24 cellular contexts compared by ENCODE assay signal in genomic region chr1:234681065-234681464, GRCh38.
DNase-seq lines count a peak whose midpoint lies in the region; ATAC-seq, FAIRE-seq and TF ChIP-seq lines count a peak whose summit lies in the region.
"Had no signal": no experiment of that assay in that cellular context is flagged by ENCODE, and none has a peak within 500 bp of the region (broad histone marks: within the 10 kb centered on the region; RNA-seq: fewer than 3 reads in every experiment).

No MANE protein-coding gene starts in this region.

- H3K4me2 ChIP-seq in Loucy (ENCODE audit: low read depth, low read length, poor library complexity, severe bottlenecking) = no peak overlapping the region
- no peak overlapping the region for H3K4me2 ChIP-seq in K562 (ENCODE audit: insufficient read depth, low read length)
- H3K4me2 ChIP-seq: BLaER1 had no signal

- DNase-seq in activated CD8-positive, alpha-beta T cell treated with anti-CD3 and anti-CD28 coated beads for 36 hours = no peak
- no peak for DNase-seq in activated CD8-positive, alpha-beta T cell treated with anti-CD3 and anti-CD28 coated beads, Interleukin-2, amount 10 ng/mL, durations not matched to agents 7 days and 5 days
- no peak for DNase-seq in K562 (ENCODE audit: extremely low read depth in 1 of 4, low spot score in 3 of 4)
- DNase-seq in prostate gland (ENCODE audit: low spot score) = peak; percentile 0
- DNase-seq in HEK293T (ENCODE audit: extremely low spot score) = no peak
- DNase-seq: Caco-2; CD4-positive, CD25-positive, alpha-beta regulatory T cell; DMS 273 treated with DMSO at 0.1 percent for 48 hours; DMS79; EL; GDM1; GOT3 had no signal

- H3K9me2 ChIP-seq in Loucy (replicated peaks; ENCODE audit: low read depth, low read length) = no peaks in the 10 kb centered on the region

- 0 out of 2 replicates have a peak, but pooled peaks cover under 1% of the 10 kb centered on the region for H3K9me3 ChIP-seq in Loucy (ENCODE audit: insufficient read depth, low read depth, low read length)
- no peaks in the 10 kb centered on the region for H3K9me3 ChIP-seq in K562 (replicated peaks; ENCODE audit: control insufficient read depth, insufficient read depth, low read depth, low read length)
- H3K9me3 ChIP-seq in prostate gland = no peaks in the 10 kb centered on the region
- H3K9me3 ChIP-seq: BLaER1, Caco-2 had no signal

- H3K9me1 ChIP-seq in K562 (ENCODE audit: control insufficient read depth, insufficient read depth, low read length) = no peaks in the 10 kb centered on the region

- 34% methylated on average over 3 of the region's 3 CpGs for WGBS in K562 (ENCODE audit: insufficient coverage, low coverage, missing lambda C conversion rate)
- 91% methylated on average over 3 of the region's 3 CpGs for WGBS in prostate gland

- in situ Hi-C loops in K562 (cut with MboI) = no loop called here

- H2AFZ ChIP-seq in Loucy (ENCODE audit: low read length) = peak overlapping the region; percentile 34; the same call in 1 of the 2 replicates
- H2AFZ ChIP-seq in K562 (ENCODE audit: low read depth, low read length) = peak overlapping the region; percentile 4; the same call in 1 of the 2 replicates

- no peak overlapping the region for H3K4me3 Mint-ChIP-seq in activated CD8-positive, alpha-beta T cell treated with anti-CD3 and anti-CD28 coated beads for 36 hours
- no peak overlapping the region for H3K4me3 Mint-ChIP-seq in activated CD8-positive, alpha-beta T cell treated with anti-CD3 and anti-CD28 coated beads, Interleukin-2, amount 10 ng/mL, durations not matched to agents 7 days and 5 days
- H3K4me3 Mint-ChIP-seq: B cell; CD4-positive, CD25-positive, alpha-beta regulatory T cell; CD8-positive, alpha-beta T cell had no signal

- H3F3A ChIP-seq in Loucy (ENCODE audit: low read depth) = no peaks in the 10 kb centered on the region

- no TSS peak for BruUV-seq in K562 (replicated peaks; lab: Mats Ljungman, UMichigan)

- H3K4me3 ChIP-seq in Loucy (ENCODE audit: low read length, poor library complexity, severe bottlenecking) = no peak overlapping the region
- H3K4me3 ChIP-seq in K562 = no peak overlapping the region
- no peak overlapping the region for H3K4me3 ChIP-seq in prostate gland
- H3K4me3 ChIP-seq: BLaER1, HAP-1 had no signal

- H3K27ac Mint-ChIP-seq in activated CD8-positive, alpha-beta T cell treated with anti-CD3 and anti-CD28 coated beads for 36 hours = no peak overlapping the region
- no peak overlapping the region for H3K27ac Mint-ChIP-seq in activated CD8-positive, alpha-beta T cell treated with anti-CD3 and anti-CD28 coated beads, Interleukin-2, amount 10 ng/mL, durations not matched to agents 7 days and 5 days
- H3K27ac Mint-ChIP-seq: B cell; CD4-positive, CD25-positive, alpha-beta regulatory T cell; CD8-positive, alpha-beta T cell had no signal

- intact Hi-C loops in activated CD8-positive, alpha-beta T cell treated with anti-CD3 and anti-CD28 coated beads for 36 hours (cut with micrococcal nuclease) = no loop called here
- intact Hi-C loops in K562 (cut with micrococcal nuclease) = no loop called here
- intact Hi-C loops in prostate gland (cut with DNase I) = no loop called here

- TF ChIP-seq EP300 in K562 (IDR thresholded peaks at IDR 0.05; ENCODE audit: low read length) = no peak

- H4K20me1 ChIP-seq in Loucy (ENCODE audit: insufficient read depth, low read length, poor library complexity, severe bottlenecking) (no peaks in the 10 kb centered on the region), K562 (replicated peaks; ENCODE audit: control insufficient read depth, insufficient read depth, low read length) (no peaks in the 10 kb centered on the region)
- H4K20me1 ChIP-seq: BLaER1 had no signal

- CTCF ChIA-PET in activated CD8-positive, alpha-beta T cell treated with anti-CD3 and anti-CD28 coated beads for 36 hours (lab: Charles Lee) = no interaction called here
- CTCF ChIA-PET in activated CD8-positive, alpha-beta T cell treated with anti-CD3 and anti-CD28 coated beads, Interleukin-2, amount 10 ng/mL, durations not matched to agents 7 days and 5 days (lab: Charles Lee) = interaction anchor here (0.7 kb wide), 1 partner anchor 10 kb away, joined by 3 read pairs; no protein-coding TSS in a partner anchor
- CTCF ChIA-PET in K562 (lab: Yijun Ruan, JAX; ENCODE audit: low intra/inter-chr PET ratio) = no interaction called here
- CTCF ChIA-PET in HEK293T (lab: Yijun Ruan, JAX) = no interaction called here

- peaks cover 2% of the 10 kb centered on the region for H3K4me1 ChIP-seq in Loucy (ENCODE audit: insufficient read depth, low read length, poor library complexity, severe bottlenecking)
- H3K4me1 ChIP-seq in K562 (replicated peaks in 1 of 2; ENCODE audit: control insufficient read depth in 2 of 2, insufficient read depth in 2 of 2, low read length in 2 of 2) = peaks cover 0 to 3% of the 10 kb centered on the region in 2 experiments; a peak in 3 of 5 replicates
- H3K4me1 ChIP-seq in prostate gland (replicated peaks) = no peaks in the 10 kb centered on the region

- H3K27ac ChIP-seq in K562 (ENCODE audit: extremely low read depth, low read depth, low read length) (no peak overlapping the region), prostate gland (no peak overlapping the region)
- H3K27ac ChIP-seq: 22Rv1, BLaER1, C4-2B had no signal

- TF ChIP-seq POLR2A in K562 (conservative IDR thresholded peaks at IDR 0.05) (no peak), prostate gland (IDR thresholded peaks at IDR 0.05) (no peak)

- H3K27me3 Mint-ChIP-seq in activated CD8-positive, alpha-beta T cell treated with anti-CD3 and anti-CD28 coated beads for 36 hours = no peaks in the 10 kb centered on the region
- peaks cover 2% of the 10 kb centered on the region for H3K27me3 Mint-ChIP-seq in activated CD8-positive, alpha-beta T cell treated with anti-CD3 and anti-CD28 coated beads, Interleukin-2, amount 10 ng/mL, durations not matched to agents 7 days and 5 days (ENCODE audit: low read depth)
- H3K27me3 Mint-ChIP-seq: B cell had no signal

- H3K36me3 Mint-ChIP-seq in activated CD8-positive, alpha-beta T cell treated with anti-CD3 and anti-CD28 coated beads for 36 hours (ENCODE audit: low read depth) = no peaks in the 10 kb centered on the region
- peaks cover 4% of the 10 kb centered on the region for H3K36me3 Mint-ChIP-seq in activated CD8-positive, alpha-beta T cell treated with anti-CD3 and anti-CD28 coated beads, Interleukin-2, amount 10 ng/mL, durations not matched to agents 7 days and 5 days (ENCODE audit: low read depth)
- H3K36me3 Mint-ChIP-seq: CD4-positive, CD25-positive, alpha-beta regulatory T cell; CD8-positive, alpha-beta T cell had no signal

- no peaks in the 10 kb centered on the region for H3K27me3 ChIP-seq in Loucy (ENCODE audit: insufficient read depth, low read length, poor library complexity, severe bottlenecking)
- no peaks in the 10 kb centered on the region for H3K27me3 ChIP-seq in K562 (ENCODE audit: control insufficient read depth in 2 of 2, insufficient read depth in 2 of 2, low read length in 2 of 2)
- no peaks in the 10 kb centered on the region for H3K27me3 ChIP-seq in prostate gland (replicated peaks; ENCODE audit: insufficient read depth)
- H3K27me3 ChIP-seq: BLaER1 had no signal

- peaks cover 9% of the 10 kb centered on the region for H3K9me3 Mint-ChIP-seq in activated CD8-positive, alpha-beta T cell treated with anti-CD3 and anti-CD28 coated beads for 36 hours
- peaks cover 10% of the 10 kb centered on the region for H3K9me3 Mint-ChIP-seq in activated CD8-positive, alpha-beta T cell treated with anti-CD3 and anti-CD28 coated beads, Interleukin-2, amount 10 ng/mL, durations not matched to agents 7 days and 5 days (ENCODE audit: insufficient read depth)

- H3K9ac ChIP-seq in Loucy (ENCODE audit: low read depth, low read length, poor library complexity, severe bottlenecking) (no peak overlapping the region), K562 (ENCODE audit: insufficient read depth in 1 of 2, low read depth in 2 of 2, low read length in 2 of 2) (no peak overlapping the region)
- H3K9ac ChIP-seq: BLaER1 had no signal

- POLR2A ChIA-PET in activated CD8-positive, alpha-beta T cell treated with anti-CD3 and anti-CD28 coated beads for 36 hours (lab: Charles Lee) = no interaction called here
- POLR2A ChIA-PET in activated CD8-positive, alpha-beta T cell treated with anti-CD3 and anti-CD28 coated beads, Interleukin-2, amount 10 ng/mL, durations not matched to agents 7 days and 5 days (lab: Charles Lee) = no interaction called here
- POLR2A ChIA-PET in K562 (lab: Yijun Ruan, JAX) (interaction anchor here (0.6 to 1.2 kb wide), 3 partner anchors 12 to 61 kb away, joined by 3 to 6 read pairs (median 4); no protein-coding TSS in a partner anchor), HEK293T (lab: Yijun Ruan, JAX) (no interaction called here)

- H3K79me2 ChIP-seq in Loucy (ENCODE audit: insufficient read depth, low read length) = no peaks in the 10 kb centered on the region
- H3K79me2 ChIP-seq in K562 (ENCODE audit: control insufficient read depth, insufficient read depth, low read length) = no peaks in the 10 kb centered on the region

- no peak for FAIRE-seq in K562 (lab: Jason Lieb, UNC)
- FAIRE-seq: A204.1, GM12891, GM18507, H54 had no signal

- H3K36me3 ChIP-seq in Loucy (ENCODE audit: insufficient read depth, low read length) (no peaks in the 10 kb centered on the region), K562 (ENCODE audit: control insufficient read depth, insufficient read depth, low read length) (no peaks in the 10 kb centered on the region), prostate gland (no peaks in the 10 kb centered on the region)
- H3K36me3 ChIP-seq: BLaER1, HAP-1 had no signal

- TF ChIP-seq CTCF in activated CD8-positive, alpha-beta T cell treated with anti-CD3 and anti-CD28 coated beads for 36 hours (IDR thresholded peaks at IDR 0.05) = no peak
- no peak for TF ChIP-seq CTCF in Loucy (conservative IDR thresholded peaks at IDR 0.05; ENCODE audit: low read length)
- no peak for TF ChIP-seq CTCF in K562 (IDR thresholded peaks at IDR 0.05 in 2 of 3, conservative IDR thresholded peaks at IDR 0.05 in 1 of 3; ENCODE audit: insufficient read depth in 2 of 3, low read depth in 1 of 3, low read length in 3 of 3)
- TF ChIP-seq CTCF in prostate gland (IDR thresholded peaks at IDR 0.05) = no peak

- no peak for TF ChIP-seq RAD21 in K562 (CRISPR knock-in tag; conservative IDR thresholded peaks at IDR 0.05 in 1 of 2, IDR thresholded peaks at IDR 0.05 in 1 of 2)

- ATAC-seq in activated CD8-positive, alpha-beta T cell treated with anti-CD3 and anti-CD28 coated beads for 36 hours = peak; percentile 29
- no peak for ATAC-seq in activated CD8-positive, alpha-beta T cell treated with anti-CD3 and anti-CD28 coated beads, Interleukin-2, amount 10 ng/mL, durations not matched to agents 7 days and 5 days
- ATAC-seq in K562 (peak; percentile 13), GM21526 (IDR thresholded peaks at IDR 0.05; ENCODE audit: low FRiP score, unreplicated experiment) (no peak)
- ATAC-seq: CD8-positive, alpha-beta T cell had no signal

- H3K4me1 Mint-ChIP-seq in activated CD8-positive, alpha-beta T cell treated with anti-CD3 and anti-CD28 coated beads for 36 hours (ENCODE audit: low read depth) = peaks cover 6% of the 10 kb centered on the region
- peaks cover 6% of the 10 kb centered on the region for H3K4me1 Mint-ChIP-seq in activated CD8-positive, alpha-beta T cell treated with anti-CD3 and anti-CD28 coated beads, Interleukin-2, amount 10 ng/mL, durations not matched to agents 7 days and 5 days (ENCODE audit: low read depth)

TF ChIP-seq in K562, 482 proteins besides CTCF, POLR2A, EP300 and RAD21 (continues in another document):
- no peak for TF ChIP-seq FOXJ2 (tag; IDR thresholded peaks at IDR 0.05)

TF ChIP-seq in HEK293T, 16 proteins besides CTCF, POLR2A, EP300 and RAD21 (continues in another document):
- no peak for TF ChIP-seq SUZ12 (IDR thresholded peaks at IDR 0.05)

Comparison
In these comparisons a context has a peak if more than half of its experiments do, and no peak if none do; other contexts are left out.
1. ATAC-seq: peak in activated CD8-positive, alpha-beta T cell treated with anti-CD3 and anti-CD28 coated beads for 36 hours (single experiment) and K562 (single experiment); none in activated CD8-positive, alpha-beta T cell treated with anti-CD3 and anti-CD28 coated beads, Interleukin-2, amount 10 ng/mL, durations not matched to agents 7 days and 5 days (single experiment) and GM21526 (single experiment).